Comparison of ENCODE assay signal across 8 cellular contexts in the genomic region with DNA sequence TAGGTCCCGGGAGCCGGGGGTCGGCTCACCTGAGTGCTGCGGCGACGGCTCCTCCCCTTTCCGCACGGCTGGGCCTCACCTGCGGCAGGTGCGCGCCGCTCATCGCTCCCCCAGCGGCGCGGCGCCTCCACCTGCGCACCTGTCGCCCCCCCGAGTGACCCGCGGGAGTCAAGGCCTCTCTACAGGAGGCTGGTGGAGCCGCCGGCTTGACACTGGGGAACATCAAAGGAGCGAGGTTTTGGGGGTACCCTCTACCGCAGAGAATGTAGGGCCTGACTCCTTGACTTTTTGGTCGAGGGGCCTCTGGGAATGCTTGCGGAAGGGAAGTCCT. TPM values are rescaled to one million over a fixed set of nuclear protein-coding genes. Genes with fewer than 3 reads are reported as not detected.
DNase-seq lines count a peak whose midpoint lies in the region; ATAC-seq, FAIRE-seq and TF ChIP-seq lines count a peak whose summit lies in the region.

No MANE protein-coding gene starts in this region.

- no peaks in the 10 kb centered on the region for H3K9me3 ChIP-seq in BLaER1
- no peaks in the 10 kb centered on the region for H3K9me3 ChIP-seq in neural cell (ENCODE audit: low read length)

- peaks cover 21% of the 10 kb centered on the region for H3K79me2 ChIP-seq in neural cell (replicated peaks; ENCODE audit: insufficient read depth, low read length)

- H3F3A ChIP-seq in neural cell (ENCODE audit: insufficient read depth, low read length, poor library complexity, severe bottlenecking): no peaks in the 10 kb centered on the region

- DNase-seq in HL-60 (ENCODE audit: low read depth in 1 of 2, low spot score in 1 of 2): no peak
- DNase-seq in bronchial epithelial cell (ENCODE audit: low read depth): no peak
- DNase-seq in natural killer cell: no peak
- no peak for DNase-seq in cortex of kidney (lab: John Stamatoyannopoulos, UW)
- DNase-seq in NCI-H446 (lab: John Stamatoyannopoulos, UW): no peak

- H3K9ac ChIP-seq in BLaER1 (peak overlapping the region; percentile 61; the same call in 1 of the 2 replicates), neural cell (ENCODE audit: low read length) (peak overlapping the region; percentile 11)

- no peak overlapping the region for H3K4me3 Mint-ChIP-seq in natural killer cell

- no peak overlapping the region for H2AFZ ChIP-seq in neural cell (ENCODE audit: low read depth, low read length)

- H4K20me1 ChIP-seq in BLaER1: peaks cover 14% of the 10 kb centered on the region; the same call in 1 of the 2 replicates
- peaks cover 4% of the 10 kb centered on the region for H4K20me1 ChIP-seq in neural cell (ENCODE audit: insufficient read depth)

- no peak for TF ChIP-seq EP300 in neural cell (conservative IDR thresholded peaks at IDR 0.05; ENCODE audit: poor library complexity, severe bottlenecking)

- H3K36me3 Mint-ChIP-seq in natural killer cell: no peaks in the 10 kb centered on the region

- no peaks in the 10 kb centered on the region for H3K9me2 ChIP-seq in neural cell (ENCODE audit: insufficient read depth, low read length)

- no peak overlapping the region; the same call in 1 of the 2 replicates for H3K27ac ChIP-seq in BLaER1
- H3K27ac ChIP-seq in HL-60 (replicated peaks): no peak overlapping the region
- H3K27ac ChIP-seq in neural cell (ENCODE audit: low read length): no peak overlapping the region

- H3K4me3 ChIP-seq in BLaER1: peak overlapping the region; percentile 84
- peak overlapping the region; percentile 32 for H3K4me3 ChIP-seq in HL-60 (replicated peaks; ENCODE audit: insufficient read depth, low read length)
- H3K4me3 ChIP-seq in bronchial epithelial cell (ENCODE audit: low read depth, low read length): peak overlapping the region; percentile 88
- peak overlapping the region; percentile 95 for H3K4me3 ChIP-seq in neural cell (ENCODE audit: low read length)

- H3K9me3 Mint-ChIP-seq in natural killer cell: no peaks in the 10 kb centered on the region

- H3K27ac Mint-ChIP-seq in natural killer cell: no peak overlapping the region

- TF ChIP-seq RAD21 in neural cell (conservative IDR thresholded peaks at IDR 0.05): no peak

- peaks cover 48% of the 10 kb centered on the region for H3K4me1 ChIP-seq in BLaER1

- TF ChIP-seq CTCF in HL-60 (IDR thresholded peaks at IDR 0.05; ENCODE audit: insufficient read depth, low read length): no peak
- no peak for TF ChIP-seq CTCF in bronchial epithelial cell (IDR thresholded peaks at IDR 0.05; ENCODE audit: insufficient read depth, low read length, severe bottlenecking)
- no peak for TF ChIP-seq CTCF in neural cell (IDR thresholded peaks at IDR 0.05; ENCODE audit: poor library complexity, severe bottlenecking)
- TF ChIP-seq CTCF in natural killer cell (IDR thresholded peaks at IDR 0.05): no peak

- H3K36me3 ChIP-seq in BLaER1 (no peaks in the 10 kb centered on the region), bronchial epithelial cell (ENCODE audit: control insufficient read depth, insufficient read depth, low read length) (no peaks in the 10 kb centered on the region), neural cell (ENCODE audit: insufficient read depth, low read length) (no peaks in the 10 kb centered on the region)

- ATAC-seq in natural killer cell (no peak), HG02870 (IDR thresholded peaks at IDR 0.05; ENCODE audit: unreplicated experiment) (no peak)

- H3K4me2 ChIP-seq in BLaER1 (peak overlapping the region; percentile 100), neural cell (ENCODE audit: low read length) (peak overlapping the region; percentile 13)

- intact Hi-C loops in natural killer cell (cut with micrococcal nuclease): loop anchor here (5.0 kb wide), 2 partner anchors 36 to 44 kb away; no protein-coding TSS in a partner anchor

- peaks cover 6 to 33% of the 10 kb centered on the region in 2 donors for H3K4me1 Mint-ChIP-seq in natural killer cell

- H3K27me3 ChIP-seq in BLaER1 (peaks cover 33% of the 10 kb centered on the region), HL-60 (ENCODE audit: insufficient read depth, poor library complexity, severe bottlenecking) (no peaks in the 10 kb centered on the region), bronchial epithelial cell (ENCODE audit: control insufficient read depth, insufficient read depth, low read length) (no peaks in the 10 kb centered on the region), neural cell (ENCODE audit: insufficient read depth, low read depth, low read length) (no peaks in the 10 kb centered on the region)

- FAIRE-seq in bronchial epithelial cell (lab: Jason Lieb, UNC): no peak

- peaks cover 0 to 1% of the 10 kb centered on the region in 2 donors for H3K27me3 Mint-ChIP-seq in natural killer cell (ENCODE audit: low read depth in 2 of 2)

TF ChIP-seq in neural cell, 6 proteins besides CTCF, POLR2A, EP300 and RAD21:
- TF ChIP-seq SMC3 (conservative IDR thresholded peaks at IDR 0.05; ENCODE audit: poor library complexity) (no peak), POLR2AphosphoS5 (IDR thresholded peaks at IDR 0.05) (no peak), EZH2 (IDR thresholded peaks at IDR 0.05; ENCODE audit: borderline replicate concordance, insufficient read depth, low read length, poor library complexity, severe bottlenecking) (no peak), REST (IDR thresholded peaks at IDR 0.05; ENCODE audit: borderline replicate concordance) (no peak), TAF1 (IDR thresholded peaks at IDR 0.05; ENCODE audit: low read depth) (no peak), MXI1 (conservative IDR thresholded peaks at IDR 0.05; ENCODE audit: poor library complexity, severe bottlenecking) (no peak)

RNA-seq across cellular contexts. Expression of gene IER5L, which starts 0.5 kb away (rescaled TPM):
- total RNA-seq in bronchial epithelial cell: 15.7 and 19.5 TPM in 2 replicates
- 20.8 and 30.5 TPM in 2 replicates for polyA plus RNA-seq in neural cell
- polyA minus RNA-seq in neural cell: 28.4 and 41.1 TPM in 2 replicates
- 1 to 10 TPM; 1.4 to 3.9 (median 2.8) TPM for total RNA-seq in natural killer cell

Comparison
In these comparisons a context has a peak if more than half of its experiments do, and no peak if none do; other contexts are left out.
1. H3K4me3 ChIP-seq: peak in every context shown above with its lines; median percentile 95 in neural cell; 88 in bronchial epithelial cell; 84 in BLaER1; 32 in HL-60.